ENCODE assay signal across 33 cellular contexts in genomic region chr2:232400244-232401015, GRCh38. TPM values are rescaled to one million over a fixed set of nuclear protein-coding genes. Genes with fewer than 3 reads are reported as not detected.
A peak's percentile ranks its signal among the peaks of the same experiment; 100 is the strongest.
DNase-seq lines count a peak whose midpoint lies in the region; ATAC-seq and TF ChIP-seq lines count a peak whose summit lies in the region.
"Had no signal": no experiment of that assay in that cellular context is flagged by ENCODE, and none has a peak within 500 bp of the region (broad histone marks: within the 10 kb centered on the region; RNA-seq: fewer than 3 reads in every experiment).

No MANE protein-coding gene starts in this region.

- no peak overlapping the region for H2BK15ac ChIP-seq in H9 (ENCODE audit: low read depth, low read length)

- no peak overlapping the region for H4K91ac ChIP-seq in H9 (ENCODE audit: insufficient read length, low read depth, low read length)

- H3K79me2 ChIP-seq in H9 (ENCODE audit: insufficient read depth, low read length): no peaks in the 10 kb centered on the region

- no peak overlapping the region for H4K8ac ChIP-seq in H9 (replicated peaks; ENCODE audit: insufficient read length, low read depth, low read length)

- no peak overlapping the region for H3K56ac ChIP-seq in H9 (ENCODE audit: insufficient read length, low read depth, low read length)

- H2BK120ac ChIP-seq in H9 (ENCODE audit: low read depth, low read length, poor library complexity, severe bottlenecking): no peak overlapping the region

- H3K4me1 ChIP-seq in H9 (ENCODE audit: insufficient read depth, low read length): no peaks in the 10 kb centered on the region
- H3K4me1 ChIP-seq: HAP-1, left lung, SJCRH30, suprapubic skin had no signal

- TF ChIP-seq CTCF in H9 (conservative IDR thresholded peaks at IDR 0.05): no peak

- H4K20me1 ChIP-seq in H9 (ENCODE audit: control insufficient read depth, insufficient read depth, insufficient read length): no peaks in the 10 kb centered on the region

- no peak overlapping the region for H2BK12ac ChIP-seq in H9 (ENCODE audit: insufficient read length, low read depth, low read length)

- no peaks in the 10 kb centered on the region for H3K27me3 ChIP-seq in H9 (ENCODE audit: insufficient read depth, low read length)

- no peaks in the 10 kb centered on the region for H3K79me1 ChIP-seq in H9 (ENCODE audit: insufficient read depth, low read depth, low read length, poor library complexity, severe bottlenecking)

- no peak overlapping the region for H2BK5ac ChIP-seq in H9 (ENCODE audit: insufficient read length, low read length)

- no peak overlapping the region for H3K9ac ChIP-seq in H9 (ENCODE audit: extremely low read depth, insufficient read length, low read length)

- H2AFZ ChIP-seq in H9 (ENCODE audit: low read length): no peak overlapping the region

- no peak overlapping the region for H3K4ac ChIP-seq in H9 (ENCODE audit: low read depth, low read length)

- H3K18ac ChIP-seq in H9 (ENCODE audit: insufficient read length, low read depth, low read length): no peak overlapping the region

- no peak overlapping the region for H4K5ac ChIP-seq in H9 (ENCODE audit: insufficient read length, low read depth, low read length)

- no peaks in the 10 kb centered on the region for H3K9me3 Mint-ChIP-seq in H9
- H3K9me3 Mint-ChIP-seq: activated CD4-positive, alpha-beta memory T cell treated with anti-CD3 and anti-CD28 coated beads, Interleukin-2, amount 10 ng/mL, durations not matched to agents 7 days and 5 days; activated naive CD4-positive, alpha-beta T cell treated with anti-CD3 and anti-CD28 coated beads for 36 hours; CD4-positive, alpha-beta T cell; effector memory CD8-positive, alpha-beta T cell; immature natural killer cell; memory B cell had no signal

- no CpG with 5 or more reads among the region's 9 CpGs for WGBS in H9 (ENCODE audit: extremely low coverage, insufficient read length, low lambda C conversion rate)

- peaks cover 0 to 73% (median 16%) of the 10 kb centered on the region in 3 experiments; a peak in 4 of 7 replicates for H3K36me3 Mint-ChIP-seq in H9 (ENCODE audit: insufficient read depth in 1 of 3, low read depth in 3 of 3)
- H3K36me3 Mint-ChIP-seq: immature natural killer cell, memory B cell had no signal

- no peak overlapping the region for H3K4me2 ChIP-seq in H9 (ENCODE audit: insufficient read depth, insufficient read length, low read length)

- no peak overlapping the region for H3K27ac ChIP-seq in H9 (ENCODE audit: insufficient read length, low read depth, low read length)
- H3K27ac ChIP-seq: left lung, SJCRH30, suprapubic skin had no signal

- no peak overlapping the region for H2BK20ac ChIP-seq in H9 (ENCODE audit: low read depth, low read length, poor library complexity, severe bottlenecking)

- H3K4me3 Mint-ChIP-seq in H9: no peak overlapping the region
- H3K4me3 Mint-ChIP-seq: activated CD4-positive, alpha-beta memory T cell treated with anti-CD3 and anti-CD28 coated beads, Interleukin-2, amount 10 ng/mL, durations not matched to agents 7 days and 5 days; activated naive CD4-positive, alpha-beta T cell treated with anti-CD3 and anti-CD28 coated beads for 36 hours; CD4-positive, alpha-beta T cell; effector memory CD8-positive, alpha-beta T cell; immature natural killer cell; memory B cell had no signal

- ATAC-seq in HG03039 (IDR thresholded peaks at IDR 0.05; ENCODE audit: unreplicated experiment): no peak
- ATAC-seq: effector memory CD8-positive, alpha-beta T cell; left lung had no signal

- DNase-seq in DMS79 treated with DMSO at 0.1 percent for 48 hours (lab: John Stamatoyannopoulos, UW) (peak; percentile 10), DMS79 (lab: John Stamatoyannopoulos, UW) (no peak), H9 (no peak), NCI-H345 (lab: John Stamatoyannopoulos, UW) (peak; percentile 48), kidney tubule cell (ENCODE audit: low spot score) (peak; percentile 9), NK-92 (lab: John Stamatoyannopoulos, UW; ENCODE audit: unreplicated experiment) (no peak), NCI-H1048 (lab: John Stamatoyannopoulos, UW) (no peak)
- DNase-seq: activated CD4-positive, alpha-beta memory T cell treated with anti-CD3 and anti-CD28 coated beads, Interleukin-2, amount 10 ng/mL, durations not matched to agents 7 days and 5 days; activated CD8-positive, alpha-beta memory T cell treated with anti-CD3 and anti-CD28 coated beads, Interleukin-2, amount 50 U/mL, for 4 hours; activated naive CD4-positive, alpha-beta T cell treated with anti-CD3 and anti-CD28 coated beads for 36 hours; CD4-positive, alpha-beta T cell; central memory CD4-positive, alpha-beta T cell; effector memory CD8-positive, alpha-beta T cell; immature natural killer cell; IMR-90; left lung; NCI-H1105; NCI-H2029 treated with DMSO at 0.1 percent for 48 hours; NCI-H526; SJCRH30; stimulated activated naive CD4-positive, alpha-beta T cell treated with Interleukin-2 at 50 U/mL for 16 hours; SW 1271; T-helper 9 cell had no signal

- H2AK5ac ChIP-seq in H9 (ENCODE audit: insufficient read length, low read length): no peak overlapping the region

- H3K23me2 ChIP-seq in H9 (ENCODE audit: insufficient read length, low read depth, low read length, poor library complexity, severe bottlenecking): no peaks in the 10 kb centered on the region

- no peak overlapping the region for H3K23ac ChIP-seq in H9 (ENCODE audit: insufficient read length, low read depth, low read length)

- no peaks in the 10 kb centered on the region for H3K9me3 ChIP-seq in H9 (ENCODE audit: control insufficient read depth, low read depth, low read length)
- H3K9me3 ChIP-seq: HAP-1, left lung, SJCRH30, suprapubic skin had no signal

- H3K27ac Mint-ChIP-seq in H9: peak overlapping the region in 2 of 3 experiments; percentile 71 to 74; a peak in 2 of 7 replicates
- H3K27ac Mint-ChIP-seq: activated CD4-positive, alpha-beta memory T cell treated with anti-CD3 and anti-CD28 coated beads, Interleukin-2, amount 10 ng/mL, durations not matched to agents 7 days and 5 days; activated naive CD4-positive, alpha-beta T cell treated with anti-CD3 and anti-CD28 coated beads for 36 hours; CD4-positive, alpha-beta T cell; effector memory CD8-positive, alpha-beta T cell; immature natural killer cell; memory B cell had no signal

- H3T11ph ChIP-seq in H9 (ENCODE audit: low read length): no peak overlapping the region

- H3K14ac ChIP-seq in H9 (ENCODE audit: insufficient read depth, low read length): no peak overlapping the region

- H3K4me1 Mint-ChIP-seq in H9: peaks cover 5 to 15% of the 10 kb centered on the region in 2 experiments
- H3K4me1 Mint-ChIP-seq: activated CD4-positive, alpha-beta memory T cell treated with anti-CD3 and anti-CD28 coated beads, Interleukin-2, amount 10 ng/mL, durations not matched to agents 7 days and 5 days; immature natural killer cell; memory B cell had no signal

- peaks cover 2% of the 10 kb centered on the region; the same call in 1 of the 2 replicates for H3K27me3 Mint-ChIP-seq in H9 (ENCODE audit: low read depth)

RNA-seq across cellular contexts. Expression of gene ALPG, which starts 6.2 kb away (rescaled TPM):
- total RNA-seq in H9 (2021): 1.3 and 1.4 TPM in 2 replicates
- total RNA-seq: A172; activated CD4-positive, alpha-beta memory T cell treated with anti-CD3 and anti-CD28 coated beads, Interleukin-2, amount 10 ng/mL, durations not matched to agents 7 days and 5 days; activated naive CD4-positive, alpha-beta T cell treated with anti-CD3 and anti-CD28 coated beads for 36 hours; CD4-positive, alpha-beta T cell; epithelial cell of proximal tubule; glomerular endothelial cell; IMR-90; osteocyte; SJCRH30; skeletal muscle tissue; suprapubic skin; ureter had no signal

RNA-seq across cellular contexts. Expression of gene ALPP, which starts 21.9 kb away (rescaled TPM):
- 0.15 and 0.20 TPM in 2 replicates for total RNA-seq in H9 (2021)
- total RNA-seq: activated CD4-positive, alpha-beta memory T cell treated with anti-CD3 and anti-CD28 coated beads, Interleukin-2, amount 10 ng/mL, durations not matched to agents 7 days and 5 days; activated naive CD4-positive, alpha-beta T cell treated with anti-CD3 and anti-CD28 coated beads for 36 hours; CD4-positive, alpha-beta T cell; epithelial cell of proximal tubule; glomerular endothelial cell; IMR-90; osteocyte; SJCRH30; skeletal muscle tissue; suprapubic skin; ureter had no signal

RNA-seq across cellular contexts. Expression of gene ALPI, which starts 55.5 kb away (rescaled TPM):
- not detected in 2 replicates for total RNA-seq in H9 (2021)
- total RNA-seq: A172; activated CD4-positive, alpha-beta memory T cell treated with anti-CD3 and anti-CD28 coated beads, Interleukin-2, amount 10 ng/mL, durations not matched to agents 7 days and 5 days; activated naive CD4-positive, alpha-beta T cell treated with anti-CD3 and anti-CD28 coated beads for 36 hours; CD4-positive, alpha-beta T cell; epithelial cell of proximal tubule; glomerular endothelial cell; IMR-90; left lung; osteocyte; SJCRH30; skeletal muscle tissue; suprapubic skin; ureter had no signal

Comparison
In these comparisons a context has a peak if more than half of its experiments do, and no peak if none do; other contexts are left out.
1. DNase-seq: peak in DMS79 treated with DMSO at 0.1 percent for 48 hours (single experiment), NCI-H345 (single experiment) and kidney tubule cell (single experiment); none in DMS79 (single experiment), H9 (single experiment), NK-92 (single experiment) and NCI-H1048 (single experiment).